Comparison of ENCODE assay signal across 1 cellular context in genomic region chr17:81329279-81329926, GRCh38.
TF ChIP-seq lines count a peak whose summit lies in the region.

No MANE protein-coding gene starts in this region.

TF ChIP-seq in HepG2, 621 proteins besides CTCF, POLR2A, EP300 and RAD21 (continued from another document and continues in another):
- TF ChIP-seq ZNF33B (CRISPR knock-in tag; IDR thresholded peaks at IDR 0.05) (no peak), MXD3 (CRISPR knock-in tag; IDR thresholded peaks at IDR 0.05) (peak; percentile 55; the same call in 1 of the 2 replicates), ZGPAT (CRISPR knock-in tag; IDR thresholded peaks at IDR 0.05) (peak; percentile 40; the same call in 1 of the 2 replicates), ZNF7 (CRISPR knock-in tag; IDR thresholded peaks at IDR 0.05) (no peak), TBX2 (CRISPR knock-in tag; IDR thresholded peaks at IDR 0.05; ENCODE audit: borderline replicate concordance) (peak; percentile 57; the same call in 1 of the 2 replicates), LBX2 (CRISPR knock-in tag; IDR thresholded peaks at IDR 0.05; ENCODE audit: borderline replicate concordance) (0 out of 2 replicates have a peak, but pooled peaks have one; percentile 73), AGO2 (optimal IDR thresholded peaks at IDR 0.05; ENCODE audit: low read depth, low read length) (no peak), ZFP36 (IDR thresholded peaks at IDR 0.05; ENCODE audit: borderline replicate concordance, low read depth, low read length, partially characterized antibody) (no peak), YEATS2 (CRISPR knock-in tag; IDR thresholded peaks at IDR 0.05; ENCODE audit: borderline replicate concordance) (no peak), ZNF143 (CRISPR knock-in tag; IDR thresholded peaks at IDR 0.05) (0 out of 2 replicates have a peak, but pooled peaks have one; percentile 42), NCOA1 (CRISPR knock-in tag; IDR thresholded peaks at IDR 0.05) (no peak), ZBTB42 (CRISPR knock-in tag; IDR thresholded peaks at IDR 0.05) (no peak), GATAD2A (CRISPR knock-in tag; IDR thresholded peaks at IDR 0.05) (0 out of 2 replicates have a peak, but pooled peaks have one; percentile 14), NFE2L1 (CRISPR knock-in tag; IDR thresholded peaks at IDR 0.05; ENCODE audit: borderline replicate concordance) (no peak), ZMAT5 (CRISPR knock-in tag; IDR thresholded peaks at IDR 0.05; ENCODE audit: borderline replicate concordance, low read depth) (no peak), NPAS2 (CRISPR knock-in tag; IDR thresholded peaks at IDR 0.05; ENCODE audit: borderline replicate concordance) (0 out of 2 replicates have a peak, but pooled peaks have one; percentile 31), ZNF788 (CRISPR knock-in tag; IDR thresholded peaks at IDR 0.05; ENCODE audit: borderline replicate concordance) (0 out of 2 replicates have a peak, but pooled peaks have one; percentile 37), ZBTB8A (CRISPR knock-in tag; IDR thresholded peaks at IDR 0.05; ENCODE audit: borderline replicate concordance, low read depth) (no peak; the same call in 1 of the 2 replicates), E2F1 (CRISPR knock-in tag; IDR thresholded peaks at IDR 0.05) (no peak), ZNF782 (CRISPR knock-in tag; IDR thresholded peaks at IDR 0.05; ENCODE audit: borderline replicate concordance) (0 out of 2 replicates have a peak, but pooled peaks have one; percentile 4), TCF7L2 (IDR thresholded peaks at IDR 0.05; ENCODE audit: low read depth, low read length) (no peak), ZFX (CRISPR knock-in tag; IDR thresholded peaks at IDR 0.05; ENCODE audit: low read depth) (peak; percentile 83), IKZF1 (IDR thresholded peaks at IDR 0.05) (no peak), CCDC6 (CRISPR knock-in tag; IDR thresholded peaks at IDR 0.05) (peak; percentile 42; the same call in 1 of the 2 replicates), KDM6A (CRISPR knock-in tag; IDR thresholded peaks at IDR 0.05; ENCODE audit: low read depth) (no peak), ZNF790 (CRISPR knock-in tag; IDR thresholded peaks at IDR 0.05; ENCODE audit: borderline replicate concordance) (no peak), HNRNPK (IDR thresholded peaks at IDR 0.05; ENCODE audit: low read depth, low read length, poor library complexity, severe bottlenecking) (no peak), ZNF160 (CRISPR knock-in tag; IDR thresholded peaks at IDR 0.05) (no peak), MAFK (conservative IDR thresholded peaks at IDR 0.05 in 1 of 2, IDR thresholded peaks at IDR 0.05 in 1 of 2; ENCODE audit: low read length in 2 of 2) (no peak), ZNF224 (CRISPR knock-in tag; IDR thresholded peaks at IDR 0.05) (0 out of 2 replicates have a peak, but pooled peaks have one; percentile 19), ERF (CRISPR knock-in tag; IDR thresholded peaks at IDR 0.05) (peak; percentile 24; the same call in 1 of the 2 replicates), ZNF101 (CRISPR knock-in tag; IDR thresholded peaks at IDR 0.05; ENCODE audit: borderline replicate concordance, low read depth) (0 out of 2 replicates have a peak, but pooled peaks have one; percentile 34), ZNF343 (CRISPR knock-in tag; IDR thresholded peaks at IDR 0.05) (no peak), MYNN (CRISPR knock-in tag; IDR thresholded peaks at IDR 0.05; ENCODE audit: low read depth) (no peak), ZNF576 (CRISPR knock-in tag; IDR thresholded peaks at IDR 0.05) (0 out of 2 replicates have a peak, but pooled peaks have one; percentile 51), NR2F2 (IDR thresholded peaks at IDR 0.05; ENCODE audit: borderline replicate concordance, low read depth) (no peak; the same call in 1 of the 2 replicates), MTERF4 (CRISPR knock-in tag; IDR thresholded peaks at IDR 0.05) (no peak), MIER3 (CRISPR knock-in tag; IDR thresholded peaks at IDR 0.05; ENCODE audit: borderline replicate concordance) (no peak), ZNF749 (CRISPR knock-in tag; IDR thresholded peaks at IDR 0.05; ENCODE audit: borderline replicate concordance) (no peak), SRY (CRISPR knock-in tag; IDR thresholded peaks at IDR 0.05) (no peak; the same call in 1 of the 2 replicates), EED (CRISPR knock-in tag; IDR thresholded peaks at IDR 0.05) (no peak), ZNF546 (CRISPR knock-in tag; conservative IDR thresholded peaks at IDR 0.05) (no peak), MZF1 (CRISPR knock-in tag; IDR thresholded peaks at IDR 0.05; ENCODE audit: borderline replicate concordance) (no peak), BRF2 (CRISPR knock-in tag; IDR thresholded peaks at IDR 0.05) (no peak), ZNF432 (CRISPR knock-in tag; IDR thresholded peaks at IDR 0.05; ENCODE audit: borderline replicate concordance) (no peak), YEATS4 (CRISPR knock-in tag; IDR thresholded peaks at IDR 0.05; ENCODE audit: borderline replicate concordance) (no peak), ZNF253 (CRISPR knock-in tag; IDR thresholded peaks at IDR 0.05; ENCODE audit: borderline replicate concordance) (no peak), FOXA3 (CRISPR knock-in tag; IDR thresholded peaks at IDR 0.05) (no peak), ZNF644 (CRISPR knock-in tag; IDR thresholded peaks at IDR 0.05; ENCODE audit: low read depth) (no peak), ZNF501 (CRISPR knock-in tag; IDR thresholded peaks at IDR 0.05) (peak; percentile 41; the same call in 1 of the 2 replicates), ZNF619 (CRISPR knock-in tag; IDR thresholded peaks at IDR 0.05) (no peak), IRF1 (CRISPR knock-in tag; IDR thresholded peaks at IDR 0.05; ENCODE audit: low read depth) (no peak), NRL (CRISPR knock-in tag; IDR thresholded peaks at IDR 0.05; ENCODE audit: borderline replicate concordance) (peak; percentile 75; the same call in 1 of the 2 replicates), KLF11 (CRISPR knock-in tag; IDR thresholded peaks at IDR 0.05) (no peak), ELF3 (CRISPR knock-in tag; IDR thresholded peaks at IDR 0.05) (no peak), NCOR1 (IDR thresholded peaks at IDR 0.05; ENCODE audit: borderline replicate concordance, low read length) (no peak), RARG (CRISPR knock-in tag; IDR thresholded peaks at IDR 0.05; ENCODE audit: low read depth) (no peak), TEF (CRISPR knock-in tag; IDR thresholded peaks at IDR 0.05) (no peak), FIP1L1 (IDR thresholded peaks at IDR 0.05; ENCODE audit: borderline replicate concordance, insufficient read depth, low read depth, low read length) (0 out of 2 replicates have a peak, but pooled peaks have one; percentile 13), HOXD1 (CRISPR knock-in tag; IDR thresholded peaks at IDR 0.05) (0 out of 2 replicates have a peak, but pooled peaks have one; percentile 49), PHF21A (CRISPR knock-in tag; IDR thresholded peaks at IDR 0.05) (peak; percentile 90), ZNF570 (CRISPR knock-in tag; IDR thresholded peaks at IDR 0.05; ENCODE audit: borderline replicate concordance) (no peak), TFDP2 (CRISPR knock-in tag; IDR thresholded peaks at IDR 0.05) (no peak; the same call in 1 of the 2 replicates), MXD4 (CRISPR knock-in tag; IDR thresholded peaks at IDR 0.05) (no peak), SP2 (CRISPR knock-in tag; IDR thresholded peaks at IDR 0.05) (no peak), TFAP4 (IDR thresholded peaks at IDR 0.05; ENCODE audit: borderline replicate concordance, low read depth) (peak; percentile 33; the same call in 1 of the 2 replicates), GABPB1 (CRISPR knock-in tag; IDR thresholded peaks at IDR 0.05) (peak; percentile 70; the same call in 1 of the 2 replicates), ZNF614 (CRISPR knock-in tag; IDR thresholded peaks at IDR 0.05; ENCODE audit: borderline replicate concordance) (no peak)
